ENCODE assay signal across 25 cellular contexts in genomic region chr9:21549890-21550289, GRCh38.
DNase-seq lines count a peak whose midpoint lies in the region; ATAC-seq, FAIRE-seq and TF ChIP-seq lines count a peak whose summit lies in the region.
"Had no signal": no experiment of that assay in that cellular context is flagged by ENCODE, and none has a peak within 500 bp of the region (broad histone marks: within the 10 kb centered on the region; RNA-seq: fewer than 3 reads in every experiment).

No MANE protein-coding gene starts in this region.

- H4K20me1 ChIP-seq in PC-3 (ENCODE audit: low read length), result peaks cover 36% of the 10 kb centered on the region
- H4K20me1 ChIP-seq: BLaER1 treated with 17β-estradiol and CSF1 and Interleukin-3, amounts not matched to agents 10 nM and 100 nM had no signal

- CTCF ChIA-PET in A549 (lab: Yijun Ruan, JAX) (interaction anchor here (0.6 to 1.3 kb wide), 4 partner anchors 9 to 241 kb away, joined by 3 to 5 read pairs (median 4); no protein-coding TSS in a partner anchor), PC-3 (lab: Charles Lee) (interaction anchor here (0.6 kb wide), 1 partner anchor 158 kb away, joined by 3 read pairs; no protein-coding TSS in a partner anchor)

- no peak for FAIRE-seq in A549 (lab: Jason Lieb, UNC)
- FAIRE-seq: GM12892, pancreas had no signal

- no peak overlapping the region for H3K4ac ChIP-seq in mesenchymal stem cell (ENCODE audit: low read depth in 1 of 2, low read length in 2 of 2)

- H3K27me3 ChIP-seq in PC-3 (ENCODE audit: low read length) (no peaks in the 10 kb centered on the region), duodenal mucosa (ENCODE audit: control insufficient read depth in 1 of 2, insufficient read depth in 2 of 2, low read length in 2 of 2) (no peaks in the 10 kb centered on the region), mesenchymal stem cell (ENCODE audit: control insufficient read depth in 1 of 2, insufficient read depth in 1 of 2, low read length in 2 of 2) (no peaks in the 10 kb centered on the region)
- H3K27me3 ChIP-seq: BLaER1 treated with 17β-estradiol and CSF1 and Interleukin-3, amounts not matched to agents 10 nM and 100 nM; Peyer's patch; upper lobe of left lung had no signal

- H2BK5ac ChIP-seq in mesenchymal stem cell (ENCODE audit: low read depth, low read length, poor library complexity, severe bottlenecking), result no peak overlapping the region

- no peak overlapping the region for H2BK120ac ChIP-seq in mesenchymal stem cell (ENCODE audit: low read depth, low read length)

- 11% methylated on average over 4 of the region's 4 CpGs for WGBS in A549 (ENCODE audit: missing lambda C conversion rate)
- 86% methylated on average over 1 of the region's 4 CpGs for WGBS in mesenchymal stem cell

- DNase-seq in A549 (ENCODE audit: low read depth in 1 of 2, low spot score in 1 of 2), result no peak
- DNase-seq in PC-3, result no peak
- DNase-seq in mesenchymal stem cell, result no peak
- no peak for DNase-seq in NOMO-1 (lab: John Stamatoyannopoulos, UW; ENCODE audit: unreplicated experiment in 2 of 2)
- DNase-seq in NCI-H1694 treated with DMSO at 0.1 percent for 48 hours (lab: John Stamatoyannopoulos, UW), result no peak
- no peak for DNase-seq in glomerular visceral epithelial cell (ENCODE audit: extremely low spot score)
- DNase-seq: activated CD4-positive, alpha-beta T cell treated with anti-CD3 and anti-CD28 coated beads, Interleukin-2, amount 50 U/mL, for 4 hours; activated CD8-positive, alpha-beta memory T cell treated with anti-CD3 and anti-CD28 coated beads, Interleukin-2, amount 50 U/mL, for 48 hours; activated naive CD8-positive, alpha-beta T cell treated with anti-CD3 and anti-CD28 coated beads, Interleukin-2, amount 10 ng/mL, durations not matched to agents 7 days and 5 days; Caco-2; islet precursor cell; naive thymus-derived CD8-positive, alpha-beta T cell; NCI-H1105; NCI-H2081 treated with DMSO at 0.1 percent for 48 hours; Peyer's patch; right cardiac atrium; stimulated activated CD4-positive, alpha-beta T cell treated with anti-CD3 and anti-CD28 coated beads, Interleukin-15, amount 100 ng/mL, for 24 hours; upper lobe of left lung; WERI-Rb-1 had no signal

- H3K9me3 ChIP-seq in A549 (no peaks in the 10 kb centered on the region), PC-3 (ENCODE audit: low read length) (no peaks in the 10 kb centered on the region), duodenal mucosa (ENCODE audit: control insufficient read depth in 1 of 2, low read length in 2 of 2) (no peaks in the 10 kb centered on the region), mesenchymal stem cell (ENCODE audit: control insufficient read depth, low read length) (no peaks in the 10 kb centered on the region)
- H3K9me3 ChIP-seq: BLaER1 treated with 17β-estradiol and CSF1 and Interleukin-3, amounts not matched to agents 10 nM and 100 nM; Caco-2; pancreas; Peyer's patch; upper lobe of left lung had no signal

- no peak overlapping the region for H2BK15ac ChIP-seq in mesenchymal stem cell (ENCODE audit: low read depth, poor library complexity, severe bottlenecking)

- peaks cover 100% of the 10 kb centered on the region for H3K79me2 ChIP-seq in PC-3 (ENCODE audit: low read length)

- intact Hi-C loops in PC-3 (cut with micrococcal nuclease), result loop anchor here (10.0 kb wide), 1 partner anchor 85 kb away; no protein-coding TSS in a partner anchor

- H2AFZ ChIP-seq in PC-3 (ENCODE audit: low read length) (no peak overlapping the region), mesenchymal stem cell (ENCODE audit: low read depth, low read length) (no peak overlapping the region)

- no peak overlapping the region for H4K8ac ChIP-seq in mesenchymal stem cell (ENCODE audit: low read length)

- H3K14ac ChIP-seq in mesenchymal stem cell (ENCODE audit: low read length in 2 of 2), result no peak overlapping the region

- POLR2A ChIA-PET in A549 (lab: Yijun Ruan, JAX) (interaction anchor here (0.9 to 1.0 kb wide), 4 partner anchors 9 to 26 kb away, joined by 3 to 8 read pairs (median 4); no protein-coding TSS in a partner anchor), PC-3 (lab: Charles Lee; ENCODE audit: unreplicated experiment) (no interaction called here)

- H4K91ac ChIP-seq in mesenchymal stem cell (ENCODE audit: low read length), result no peak overlapping the region

- no peak for TF ChIP-seq POLR2A in A549 (IDR thresholded peaks at IDR 0.05; ENCODE audit: low read length)

- TF ChIP-seq EP300 in A549 (IDR thresholded peaks at IDR 0.05), result no peak

- H3K9me2 ChIP-seq in PC-3 (replicated peaks; ENCODE audit: low read length), result no peaks in the 10 kb centered on the region

- no peak overlapping the region for H3K18ac ChIP-seq in mesenchymal stem cell (ENCODE audit: low read depth in 1 of 2, low read length in 2 of 2)

- peak overlapping the region; percentile 83 to 94 for H3K27ac ChIP-seq in A549
- H3K27ac ChIP-seq in PC-3 (ENCODE audit: low read length), result peak overlapping the region; percentile 97
- no peak overlapping the region for H3K27ac ChIP-seq in duodenal mucosa (ENCODE audit: low read depth, low read length)
- H3K27ac ChIP-seq in mesenchymal stem cell (ENCODE audit: low read length, poor library complexity, severe bottlenecking), result peak overlapping the region; percentile 93
- H3K27ac ChIP-seq: BLaER1 treated with 17β-estradiol and CSF1 and Interleukin-3, amounts not matched to agents 10 nM and 100 nM; HL-60; pancreas; upper lobe of left lung; WERI-Rb-1 had no signal

- H2AK5ac ChIP-seq in mesenchymal stem cell (ENCODE audit: low read length, severe bottlenecking), result no peak overlapping the region

- H3K4me2 ChIP-seq in A549 (peak overlapping the region; percentile 95), PC-3 (ENCODE audit: low read length) (peak overlapping the region; percentile 92), mesenchymal stem cell (ENCODE audit: low read length, poor library complexity, severe bottlenecking) (peak overlapping the region; percentile 32)
- H3K4me2 ChIP-seq: BLaER1 treated with 17β-estradiol and CSF1 and Interleukin-3, amounts not matched to agents 10 nM and 100 nM had no signal

- H3K23ac ChIP-seq in mesenchymal stem cell (ENCODE audit: low read length in 2 of 2), result no peak overlapping the region

- TF ChIP-seq CTCF in A549 (IDR thresholded peaks at IDR 0.05), result no peak
- TF ChIP-seq CTCF in PC-3 (conservative IDR thresholded peaks at IDR 0.05; ENCODE audit: low read depth, low read length), result no peak

- H3K4me1 ChIP-seq in A549, result peaks cover 78% of the 10 kb centered on the region
- H3K4me1 ChIP-seq in PC-3 (ENCODE audit: insufficient read depth, low read length), result peaks cover 70% of the 10 kb centered on the region
- H3K4me1 ChIP-seq in duodenal mucosa (ENCODE audit: control insufficient read depth in 1 of 2, insufficient read depth in 2 of 2, low read length in 2 of 2), result peaks cover 49 to 60% of the 10 kb centered on the region in 2 donors
- peaks cover 3% of the 10 kb centered on the region for H3K4me1 ChIP-seq in mesenchymal stem cell (ENCODE audit: control insufficient read depth, insufficient read depth, low read depth, low read length)
- H3K4me1 ChIP-seq: BLaER1 treated with 17β-estradiol and CSF1 and Interleukin-3, amounts not matched to agents 10 nM and 100 nM had no signal

- peak overlapping the region; percentile 100 for H3K9ac ChIP-seq in PC-3 (ENCODE audit: low read length)
- no peak overlapping the region for H3K9ac ChIP-seq in duodenal mucosa (ENCODE audit: low read depth in 1 of 2, low read length in 2 of 2)
- peak overlapping the region; percentile 89 for H3K9ac ChIP-seq in mesenchymal stem cell (ENCODE audit: low read length)
- H3K9ac ChIP-seq: BLaER1 treated with 17β-estradiol and CSF1 and Interleukin-3, amounts not matched to agents 10 nM and 100 nM had no signal

- ATAC-seq in A549, result peak; percentile 9 to 14; a peak in 4 of 6 replicates
- ATAC-seq in PC-3, result peak; percentile 9
- no peak for ATAC-seq in GM21526 (IDR thresholded peaks at IDR 0.05; ENCODE audit: low FRiP score, unreplicated experiment)
- ATAC-seq: naive thymus-derived CD8-positive, alpha-beta T cell had no signal

- no peaks in the 10 kb centered on the region for H3K79me1 ChIP-seq in mesenchymal stem cell (replicated peaks; ENCODE audit: low read length, poor library complexity, severe bottlenecking)

- peaks cover 57% of the 10 kb centered on the region for H3K36me3 ChIP-seq in PC-3 (ENCODE audit: low read depth, low read length)
- H3K36me3 ChIP-seq in duodenal mucosa (ENCODE audit: control insufficient read depth in 1 of 2, insufficient read depth in 2 of 2, low read length in 2 of 2), result no peaks in the 10 kb centered on the region
- H3K36me3 ChIP-seq in mesenchymal stem cell (ENCODE audit: control insufficient read depth in 1 of 2, insufficient read depth in 2 of 2, low read depth in 1 of 2, low read length in 2 of 2), result peaks cover 0 to 3% of the 10 kb centered on the region in 2 experiments
- H3K36me3 ChIP-seq: BLaER1 treated with 17β-estradiol and CSF1 and Interleukin-3, amounts not matched to agents 10 nM and 100 nM; pancreas; Peyer's patch; upper lobe of left lung; WERI-Rb-1 had no signal

- no peak for TF ChIP-seq RAD21 in A549 (conservative IDR thresholded peaks at IDR 0.05 in 1 of 2, IDR thresholded peaks at IDR 0.05 in 1 of 2)

- peak overlapping the region; percentile 79 for H3K4me3 ChIP-seq in A549
- H3K4me3 ChIP-seq in PC-3 (ENCODE audit: low read length), result peak overlapping the region; percentile 54
- peak overlapping the region; percentile 0 to 41 for H3K4me3 ChIP-seq in duodenal mucosa (ENCODE audit: low read depth in 1 of 2, low read length in 2 of 2)
- H3K4me3 ChIP-seq in mesenchymal stem cell (ENCODE audit: insufficient read depth in 1 of 2, low read depth in 1 of 2, low read length in 2 of 2), result peak overlapping the region in 1 of 2 experiments; percentile 64
- H3K4me3 ChIP-seq: BLaER1 treated with 17β-estradiol and CSF1 and Interleukin-3, amounts not matched to agents 10 nM and 100 nM; pancreas; Peyer's patch; upper lobe of left lung had no signal

- TSS peak; percentile 73 for BruUV-seq in PC-3 (replicated peaks; lab: Mats Ljungman, UMichigan)

- H2BK12ac ChIP-seq in mesenchymal stem cell (ENCODE audit: low read length in 2 of 2), result no peak overlapping the region

- peaks cover 11% of the 10 kb centered on the region for H3F3A ChIP-seq in PC-3 (ENCODE audit: low read length, unreplicated experiment)

TF ChIP-seq in A549, 52 proteins besides CTCF, POLR2A, EP300 and RAD21 (continues in another document):
- TF ChIP-seq KDM1A (IDR thresholded peaks at IDR 0.05; ENCODE audit: low read depth) (no peak), EHF (CRISPR knock-in tag; IDR thresholded peaks at IDR 0.05) (no peak), TFCP2L1 (CRISPR knock-in tag; IDR thresholded peaks at IDR 0.05) (no peak), ZFP36 (IDR thresholded peaks at IDR 0.05; ENCODE audit: borderline replicate concordance, partially characterized antibody) (no peak), FOSL2 (IDR thresholded peaks at IDR 0.05) (no peak), FOSL2 (CRISPR knock-in tag; IDR thresholded peaks at IDR 0.05) (no peak), RCOR1 (IDR thresholded peaks at IDR 0.05; ENCODE audit: low read depth, low read length) (no peak), RARB (CRISPR knock-in tag; IDR thresholded peaks at IDR 0.05) (no peak), JUN (IDR thresholded peaks at IDR 0.05) (no peak), CBX2 (IDR thresholded peaks at IDR 0.05; ENCODE audit: borderline replicate concordance, low read depth) (no peak), GATA3 (IDR thresholded peaks at IDR 0.05; ENCODE audit: borderline replicate concordance) (no peak), HEYL (CRISPR knock-in tag; IDR thresholded peaks at IDR 0.05) (no peak)

Comparison
In these comparisons a context has a peak if more than half of its experiments do, and no peak if none do; other contexts are left out.
1. H3K4me2 ChIP-seq: peak in every context shown above with its lines; median percentile 95 in A549; 92 in PC-3; 32 in mesenchymal stem cell.
2. H3K9ac ChIP-seq: peak in PC-3 (single experiment) and mesenchymal stem cell (single experiment); none in duodenal mucosa (0 of 2).